ENCODE assay signal across 8 cellular contexts in genomic region chr18:9575558-9575957, GRCh38. TPM values are rescaled to one million over a fixed set of nuclear protein-coding genes. Genes with fewer than 3 reads are reported as not detected.
DNase-seq lines count a peak whose midpoint lies in the region; ATAC-seq lines count a peak whose summit lies in the region.

No MANE protein-coding gene starts in this region.

- H3K4me3 ChIP-seq in NT2/D1 (ENCODE audit: insufficient read length, low read depth), result no peak overlapping the region

- no peaks in the 10 kb centered on the region for H3K4me1 ChIP-seq in NT2/D1 (ENCODE audit: insufficient read depth, insufficient read length)

- DNase-seq in Daoy (ENCODE audit: low read depth) (peak; percentile 82), NT2/D1 (ENCODE audit: low read depth, low spot score) (peak; percentile 11), cerebellum (ENCODE audit: low spot score) (peak; percentile 24), kidney glomerular epithelial cell (lab: John Stamatoyannopoulos, UW) (peak; percentile 64), stromal cell of bone marrow (ENCODE audit: low read depth) (peak; percentile 86), activated gamma-delta T cell (lab: John Stamatoyannopoulos, UW) (no peak), NCI-H446 (lab: John Stamatoyannopoulos, UW) (no peak)

- ATAC-seq in HG02798 (IDR thresholded peaks at IDR 0.05; ENCODE audit: poor library complexity, unreplicated experiment), result peak; percentile 62

- no peaks in the 10 kb centered on the region for H3K9me3 ChIP-seq in NT2/D1 (ENCODE audit: insufficient read depth, low read length)

- H3K36me3 ChIP-seq in NT2/D1 (ENCODE audit: insufficient read depth, insufficient read length, low read length), result peaks cover 38% of the 10 kb centered on the region

- H3K27me3 ChIP-seq in NT2/D1 (ENCODE audit: insufficient read depth, insufficient read length), result no peaks in the 10 kb centered on the region

- H3K9ac ChIP-seq in NT2/D1 (ENCODE audit: insufficient read length, low read depth), result no peak overlapping the region

RNA-seq across cellular contexts. Expression of gene PPP4R1, which starts 38.8 kb away (rescaled TPM):
- 31.0 and 43.8 TPM in 2 replicates for total RNA-seq in Daoy (2014; rRNA removed; shearing (Covaris generic))
- 147 TPM for total RNA-seq in cerebellum

Comparison
In these comparisons a context has a peak if more than half of its experiments do, and no peak if none do; other contexts are left out.
1. DNase-seq: peak in Daoy (single experiment), NT2/D1 (single experiment), cerebellum (single experiment), kidney glomerular epithelial cell (single experiment) and stromal cell of bone marrow (single experiment); none in activated gamma-delta T cell (single experiment) and NCI-H446 (0 of 2).